Comparison of ENCODE assay signal across 20 cellular contexts in the genomic region with DNA sequence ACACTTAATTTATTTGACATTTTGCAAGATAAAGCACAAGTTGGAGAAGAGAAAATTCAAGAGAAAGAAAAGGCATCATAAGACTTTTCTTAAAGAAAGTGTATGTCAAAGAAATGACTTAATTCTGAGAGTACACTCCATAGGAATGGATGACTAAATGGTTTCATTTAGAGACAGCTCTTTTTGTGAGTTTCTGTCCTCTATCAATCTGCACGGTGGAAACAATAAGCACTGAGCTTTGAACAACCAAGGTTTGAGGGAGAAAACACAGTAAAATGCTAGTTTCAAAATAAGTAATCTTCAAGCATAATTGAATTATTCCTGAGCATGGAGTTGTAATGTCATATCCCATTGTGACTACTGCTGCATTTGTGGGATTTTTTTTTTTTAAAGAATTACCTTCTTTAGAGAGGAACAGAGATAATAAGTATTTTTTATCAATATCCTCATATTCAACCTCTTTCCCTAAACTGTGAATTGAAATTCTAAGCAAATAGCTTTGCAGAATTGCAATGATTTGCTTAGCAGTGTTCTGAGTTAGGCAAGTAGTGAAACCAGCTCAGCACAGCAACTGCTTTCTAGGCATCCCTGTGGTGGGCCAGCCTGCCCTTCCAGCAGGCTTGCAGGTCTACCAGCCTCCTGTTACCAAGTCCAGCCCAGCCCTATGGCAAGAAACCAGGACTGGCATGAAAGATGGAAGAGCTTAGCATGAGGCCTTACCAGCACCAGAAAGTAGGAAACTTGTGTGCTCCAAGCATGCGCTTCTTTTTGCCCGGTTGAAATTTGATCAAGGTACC. TPM values are rescaled to one million over a fixed set of nuclear protein-coding genes. Genes with fewer than 3 reads are reported as not detected.
"Had no signal": no experiment of that assay in that cellular context is flagged by ENCODE, and none has a peak within 500 bp of the region (broad histone marks: within the 10 kb centered on the region; RNA-seq: fewer than 3 reads in every experiment).

No MANE protein-coding gene starts in this region.

- H3K27ac ChIP-seq: colonic mucosa, epithelial cell of prostate, neutrophil, testis, upper lobe of left lung had no signal

- H3K36me3 ChIP-seq: colonic mucosa, neutrophil, upper lobe of left lung had no signal

- H3K4me3 Mint-ChIP-seq: activated CD4-positive, alpha-beta memory T cell treated with anti-CD3 and anti-CD28 coated beads for 36 hours; activated naive CD4-positive, alpha-beta T cell treated with anti-CD3 and anti-CD28 coated beads, Interleukin-2, amount 50 U/mL, for 24 hours; endodermal cell; memory B cell; naive thymus-derived CD4-positive, alpha-beta T cell had no signal

- H3K9me3 Mint-ChIP-seq: activated CD4-positive, alpha-beta memory T cell treated with anti-CD3 and anti-CD28 coated beads for 36 hours; activated naive CD4-positive, alpha-beta T cell treated with anti-CD3 and anti-CD28 coated beads, Interleukin-2, amount 50 U/mL, for 24 hours; endodermal cell; memory B cell had no signal

- ATAC-seq: activated CD4-positive, CD25-positive, alpha-beta regulatory T cell treated with anti-CD3 and anti-CD28 coated beads, Interleukin-2, amount 50 U/mL, for 24 hours; mucosa of descending colon; SK-N-SH treated with all-trans-retinoic acid at 6 μM for 48 hours had no signal

- H3K4me1 Mint-ChIP-seq: activated naive CD4-positive, alpha-beta T cell treated with anti-CD3 and anti-CD28 coated beads, Interleukin-2, amount 50 U/mL, for 24 hours; endodermal cell; memory B cell; naive thymus-derived CD4-positive, alpha-beta T cell had no signal

- H3K9me3 ChIP-seq: colonic mucosa, mucosa of descending colon, neutrophil, testis, upper lobe of left lung had no signal

- H3K27ac Mint-ChIP-seq: activated CD4-positive, alpha-beta memory T cell treated with anti-CD3 and anti-CD28 coated beads for 36 hours; activated naive CD4-positive, alpha-beta T cell treated with anti-CD3 and anti-CD28 coated beads, Interleukin-2, amount 50 U/mL, for 24 hours; endodermal cell; memory B cell; naive thymus-derived CD4-positive, alpha-beta T cell had no signal

- DNase-seq: activated CD4-positive, alpha-beta memory T cell treated with anti-CD3 and anti-CD28 coated beads for 36 hours; activated effector memory CD4-positive, alpha-beta T cell treated with anti-CD3 and anti-CD28 coated beads, Interleukin-2, amount 50 U/mL, for 16 hours; amniotic stem cell; colonic mucosa; endodermal cell; mucosa of descending colon; naive thymus-derived CD4-positive, alpha-beta T cell; stimulated activated CD4-positive, alpha-beta T cell treated with anti-CD3 and anti-CD28 coated beads, Interleukin-12 subunit alpha, Interleukin-12 subunit beta, amount 100 ng/mL, for 4 hours; T-helper 1 cell; T-helper 9 cell; testis; upper lobe of left lung had no signal

- H3K4me1 ChIP-seq: colonic mucosa, testis, upper lobe of left lung had no signal

- H3K27me3 ChIP-seq: colonic mucosa, neutrophil, testis, upper lobe of left lung had no signal

- H3K36me3 Mint-ChIP-seq: activated CD4-positive, alpha-beta memory T cell treated with anti-CD3 and anti-CD28 coated beads for 36 hours; activated naive CD4-positive, alpha-beta T cell treated with anti-CD3 and anti-CD28 coated beads, Interleukin-2, amount 50 U/mL, for 24 hours; memory B cell; naive thymus-derived CD4-positive, alpha-beta T cell had no signal

- H3K4me3 ChIP-seq: colonic mucosa, mucosa of descending colon, testis, upper lobe of left lung had no signal

RNA-seq across cellular contexts. Expression of a gene that starts 38.2 kb away (rescaled TPM):
- total RNA-seq: activated CD4-positive, alpha-beta memory T cell treated with anti-CD3 and anti-CD28 coated beads for 36 hours; cardiac septum; liver; naive thymus-derived CD4-positive, alpha-beta T cell had no signal
